ENCODE assay signal across 1 cellular context in genomic region chr17:78670850-78671291, GRCh38.
TF ChIP-seq lines count a peak whose summit lies in the region.

No MANE protein-coding gene starts in this region.

TF ChIP-seq in HepG2, 621 proteins besides CTCF, POLR2A, EP300 and RAD21:
- TF ChIP-seq NFE2L2 (IDR thresholded peaks at IDR 0.05; ENCODE audit: low read length) (no peak), NRL (CRISPR knock-in tag; IDR thresholded peaks at IDR 0.05; ENCODE audit: borderline replicate concordance) (peak; percentile 55; the same call in 1 of the 2 replicates), ZC3H4 (CRISPR knock-in tag; IDR thresholded peaks at IDR 0.05; ENCODE audit: borderline replicate concordance) (no peak)
